In the genomic region with DNA sequence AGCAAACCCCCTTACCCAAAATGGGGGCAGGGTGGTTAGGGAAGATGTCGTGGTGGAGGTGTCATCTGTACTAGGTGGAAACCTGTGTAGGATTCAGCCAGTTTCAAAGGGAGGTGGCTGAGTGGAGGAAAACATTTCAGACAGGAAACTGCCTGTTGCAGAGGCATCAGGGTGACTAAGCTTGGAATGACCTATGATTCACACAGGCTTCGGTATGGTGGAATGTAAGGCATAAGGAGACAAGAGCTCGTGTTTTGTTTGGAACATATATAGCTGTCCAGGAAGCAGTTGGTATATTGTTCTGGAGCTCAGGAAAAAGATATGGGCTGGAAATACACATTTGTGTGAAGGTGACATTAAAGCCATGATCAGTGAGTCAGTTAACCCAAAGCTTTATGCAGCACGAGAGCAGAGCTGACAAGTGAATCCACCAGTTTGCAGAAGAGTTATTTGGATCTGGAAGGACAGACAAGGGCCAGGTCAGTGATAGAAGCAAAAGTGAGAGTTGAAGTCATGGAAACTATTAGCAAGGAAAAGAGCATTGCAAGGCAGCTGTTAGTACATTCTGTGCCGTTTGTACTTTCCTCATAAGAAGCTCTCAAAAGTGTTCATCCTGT, we compare ENCODE assay signal across 10 cellular contexts. TPM values are rescaled to one million over a fixed set of nuclear protein-coding genes. Genes with fewer than 3 reads are reported as not detected.
DNase-seq lines count a peak whose midpoint lies in the region; ATAC-seq and TF ChIP-seq lines count a peak whose summit lies in the region.
"Had no signal": no experiment of that assay in that cellular context is flagged by ENCODE, and none has a peak within 500 bp of the region (broad histone marks: within the 10 kb centered on the region; RNA-seq: fewer than 3 reads in every experiment).

No MANE protein-coding gene starts in this region.

- no peak overlapping the region for H3K4me2 ChIP-seq in hepatocyte

- intact Hi-C loops in activated naive CD4-positive, alpha-beta T cell treated with anti-CD3 and anti-CD28 coated beads for 36 hours (cut with micrococcal nuclease), result no loop called here
- intact Hi-C loops in activated T-helper 1 cell treated with anti-CD3 and anti-CD28 coated beads, Interleukin-12 subunit alpha, Interleukin-12 subunit beta, Interleukin-2, Interleukin-4 antibody, amounts not matched to agents 30 ng/mL and 10 ng/mL and 1 ng/mL, durations not matched to agents 14 hours and 24 hours and 36 hours (cut with micrococcal nuclease), result no loop called here

- no peak overlapping the region for H2AFZ ChIP-seq in hepatocyte

- no peak for TF ChIP-seq CTCF in hepatocyte (IDR thresholded peaks at IDR 0.05; ENCODE audit: poor library complexity)
- no peak for TF ChIP-seq CTCF in progenitor cell of endocrine pancreas (IDR thresholded peaks at IDR 0.05; ENCODE audit: unreplicated experiment)

- H3K79me2 ChIP-seq in hepatocyte, result no peaks in the 10 kb centered on the region

- no peaks in the 10 kb centered on the region for H3K9me3 ChIP-seq in hepatocyte (ENCODE audit: low read depth)

- H3K4me3 ChIP-seq in hepatocyte, result no peak overlapping the region

- peak overlapping the region; percentile 95 for H3K27ac ChIP-seq in hepatocyte

- peaks cover 8% of the 10 kb centered on the region for H3K4me1 ChIP-seq in hepatocyte (ENCODE audit: insufficient read depth)

- CTCF ChIA-PET in activated naive CD4-positive, alpha-beta T cell treated with anti-CD3 and anti-CD28 coated beads for 36 hours (lab: Charles Lee), result interaction anchor here (0.6 to 0.9 kb wide), 5 partner anchors 9 to 520 kb away, joined by 4 to 7 read pairs (median 4); a partner anchor contains a TSS

- no peaks in the 10 kb centered on the region for H3K9me2 ChIP-seq in hepatocyte (replicated peaks; ENCODE audit: insufficient read depth)

- H3K4me3 Mint-ChIP-seq in activated naive CD4-positive, alpha-beta T cell treated with anti-CD3 and anti-CD28 coated beads for 36 hours, result no peak overlapping the region
- H3K4me3 Mint-ChIP-seq in activated T-helper 1 cell treated with anti-CD3 and anti-CD28 coated beads, Interleukin-12 subunit alpha, Interleukin-12 subunit beta, Interleukin-2, Interleukin-4 antibody, amounts not matched to agents 30 ng/mL and 10 ng/mL and 1 ng/mL, durations not matched to agents 14 hours and 24 hours and 36 hours, result peak overlapping the region; percentile 45
- no peak overlapping the region for H3K4me3 Mint-ChIP-seq in progenitor cell of endocrine pancreas (ENCODE audit: low read depth)
- H3K4me3 Mint-ChIP-seq: dendritic cell treated with granulocyte-macrophage colony-stimulating factor and Interleukin-4, amounts not matched to agents 40 ng/mL and 50 ng/mL, for 4 days had no signal

- no peaks in the 10 kb centered on the region for H3K27me3 Mint-ChIP-seq in activated naive CD4-positive, alpha-beta T cell treated with anti-CD3 and anti-CD28 coated beads for 36 hours (ENCODE audit: low read depth)
- no peaks in the 10 kb centered on the region for H3K27me3 Mint-ChIP-seq in activated T-helper 1 cell treated with anti-CD3 and anti-CD28 coated beads, Interleukin-12 subunit alpha, Interleukin-12 subunit beta, Interleukin-2, Interleukin-4 antibody, amounts not matched to agents 30 ng/mL and 10 ng/mL and 1 ng/mL, durations not matched to agents 14 hours and 24 hours and 36 hours (ENCODE audit: insufficient read depth)
- H3K27me3 Mint-ChIP-seq in progenitor cell of endocrine pancreas, result no peaks in the 10 kb centered on the region
- H3K27me3 Mint-ChIP-seq: dendritic cell treated with granulocyte-macrophage colony-stimulating factor and Interleukin-4, amounts not matched to agents 40 ng/mL and 50 ng/mL, for 4 days had no signal

- no peaks in the 10 kb centered on the region for H3K9me3 Mint-ChIP-seq in activated naive CD4-positive, alpha-beta T cell treated with anti-CD3 and anti-CD28 coated beads for 36 hours
- no peaks in the 10 kb centered on the region for H3K9me3 Mint-ChIP-seq in activated T-helper 1 cell treated with anti-CD3 and anti-CD28 coated beads, Interleukin-12 subunit alpha, Interleukin-12 subunit beta, Interleukin-2, Interleukin-4 antibody, amounts not matched to agents 30 ng/mL and 10 ng/mL and 1 ng/mL, durations not matched to agents 14 hours and 24 hours and 36 hours
- no peaks in the 10 kb centered on the region for H3K9me3 Mint-ChIP-seq in progenitor cell of endocrine pancreas (ENCODE audit: low read depth)
- H3K9me3 Mint-ChIP-seq: dendritic cell treated with granulocyte-macrophage colony-stimulating factor and Interleukin-4, amounts not matched to agents 40 ng/mL and 50 ng/mL, for 4 days had no signal

- peak; percentile 13 for DNase-seq in activated naive CD4-positive, alpha-beta T cell treated with anti-CD3 and anti-CD28 coated beads for 36 hours
- no peak for DNase-seq in activated naive CD4-positive, alpha-beta T cell (lab: John Stamatoyannopoulos, UW)
- DNase-seq in activated T-helper 1 cell treated with anti-CD3 and anti-CD28 coated beads, Interleukin-12 subunit alpha, Interleukin-12 subunit beta, Interleukin-2, Interleukin-4 antibody, amounts not matched to agents 30 ng/mL and 10 ng/mL and 1 ng/mL, durations not matched to agents 14 hours and 24 hours and 36 hours (ENCODE audit: low spot score), result no peak
- DNase-seq in hepatocyte (ENCODE audit: low spot score), result peak; percentile 68
- DNase-seq in stromal cell of bone marrow (ENCODE audit: low read depth), result peak; percentile 85
- no peak for DNase-seq in progenitor cell of endocrine pancreas (ENCODE audit: low spot score, unreplicated experiment)
- DNase-seq: DND-41 had no signal

- peak overlapping the region; percentile 22 for H3K27ac Mint-ChIP-seq in activated naive CD4-positive, alpha-beta T cell treated with anti-CD3 and anti-CD28 coated beads for 36 hours
- peak overlapping the region; percentile 83 for H3K27ac Mint-ChIP-seq in activated T-helper 1 cell treated with anti-CD3 and anti-CD28 coated beads, Interleukin-12 subunit alpha, Interleukin-12 subunit beta, Interleukin-2, Interleukin-4 antibody, amounts not matched to agents 30 ng/mL and 10 ng/mL and 1 ng/mL, durations not matched to agents 14 hours and 24 hours and 36 hours
- no peak overlapping the region for H3K27ac Mint-ChIP-seq in progenitor cell of endocrine pancreas
- H3K27ac Mint-ChIP-seq: dendritic cell treated with granulocyte-macrophage colony-stimulating factor and Interleukin-4, amounts not matched to agents 40 ng/mL and 50 ng/mL, for 4 days had no signal

- H3K36me3 ChIP-seq in hepatocyte (replicated peaks; ENCODE audit: insufficient read depth, low read depth), result no peaks in the 10 kb centered on the region

- no peaks in the 10 kb centered on the region for H3K27me3 ChIP-seq in hepatocyte

- H4K20me1 ChIP-seq in hepatocyte (ENCODE audit: insufficient read depth, poor library complexity, severe bottlenecking), result no peaks in the 10 kb centered on the region

- 75% methylated on average over 5 of the region's 5 CpGs for WGBS in hepatocyte (ENCODE audit: low lambda C conversion rate, missing lambda C conversion rate)

- no peak for ATAC-seq in GM19035 (IDR thresholded peaks at IDR 0.05; ENCODE audit: unreplicated experiment)
- ATAC-seq in HG03432 (IDR thresholded peaks at IDR 0.05; ENCODE audit: unreplicated experiment), result no peak

- H3K36me3 Mint-ChIP-seq in activated naive CD4-positive, alpha-beta T cell treated with anti-CD3 and anti-CD28 coated beads for 36 hours (ENCODE audit: low read depth), result peaks cover 45% of the 10 kb centered on the region
- H3K36me3 Mint-ChIP-seq in activated T-helper 1 cell treated with anti-CD3 and anti-CD28 coated beads, Interleukin-12 subunit alpha, Interleukin-12 subunit beta, Interleukin-2, Interleukin-4 antibody, amounts not matched to agents 30 ng/mL and 10 ng/mL and 1 ng/mL, durations not matched to agents 14 hours and 24 hours and 36 hours (ENCODE audit: low read depth), result peaks cover 77% of the 10 kb centered on the region
- H3K36me3 Mint-ChIP-seq in progenitor cell of endocrine pancreas (ENCODE audit: insufficient read depth), result peaks cover 11% of the 10 kb centered on the region

- H3K4me1 Mint-ChIP-seq in activated naive CD4-positive, alpha-beta T cell treated with anti-CD3 and anti-CD28 coated beads for 36 hours (ENCODE audit: low read depth), result peaks cover 35% of the 10 kb centered on the region
- peaks cover 46% of the 10 kb centered on the region for H3K4me1 Mint-ChIP-seq in activated T-helper 1 cell treated with anti-CD3 and anti-CD28 coated beads, Interleukin-12 subunit alpha, Interleukin-12 subunit beta, Interleukin-2, Interleukin-4 antibody, amounts not matched to agents 30 ng/mL and 10 ng/mL and 1 ng/mL, durations not matched to agents 14 hours and 24 hours and 36 hours (ENCODE audit: low read depth)
- no peaks in the 10 kb centered on the region for H3K4me1 Mint-ChIP-seq in progenitor cell of endocrine pancreas (ENCODE audit: low read depth)

RNA-seq across cellular contexts. Expression of a gene that starts 12.2 kb away (rescaled TPM):
- total RNA-seq in activated naive CD4-positive, alpha-beta T cell treated with anti-CD3 and anti-CD28 coated beads for 36 hours, result 1 to 10 TPM; 4.1 to 4.6 TPM
- total RNA-seq in activated T-helper 1 cell treated with anti-CD3 and anti-CD28 coated beads, Interleukin-12 subunit alpha, Interleukin-12 subunit beta, Interleukin-2, Interleukin-4 antibody, amounts not matched to agents 30 ng/mL and 10 ng/mL and 1 ng/mL, durations not matched to agents 14 hours and 24 hours and 36 hours, result 17.7 and 18.3 TPM in 2 replicates
- total RNA-seq in hepatocyte (8.0 and 8.3 TPM in 2 replicates), progenitor cell of endocrine pancreas (7.4 and 7.8 TPM in 2 replicates)
- 3.2 and 5.2 TPM in 2 replicates for polyA plus RNA-seq in hepatocyte

RNA-seq across cellular contexts. Expression of a gene that starts 34.0 kb away (rescaled TPM):
- total RNA-seq in activated naive CD4-positive, alpha-beta T cell treated with anti-CD3 and anti-CD28 coated beads for 36 hours, result under 1 TPM; 0.48 to 0.64 TPM
- 0.16 and 0.17 TPM in 2 replicates for total RNA-seq in activated T-helper 1 cell treated with anti-CD3 and anti-CD28 coated beads, Interleukin-12 subunit alpha, Interleukin-12 subunit beta, Interleukin-2, Interleukin-4 antibody, amounts not matched to agents 30 ng/mL and 10 ng/mL and 1 ng/mL, durations not matched to agents 14 hours and 24 hours and 36 hours
- 34.2 and 35.3 TPM in 2 replicates for total RNA-seq in hepatocyte
- polyA plus RNA-seq in hepatocyte, result 21.3 and 31.0 TPM in 2 replicates
- 19.6 and 23.4 TPM in 2 replicates for total RNA-seq in progenitor cell of endocrine pancreas

RNA-seq across cellular contexts. Expression of a gene that starts 55.6 kb away (rescaled TPM):
- total RNA-seq in activated naive CD4-positive, alpha-beta T cell treated with anti-CD3 and anti-CD28 coated beads for 36 hours, result 1 to 10 TPM; 3.5 to 4.6 TPM
- 2.9 and 3.2 TPM in 2 replicates for total RNA-seq in activated T-helper 1 cell treated with anti-CD3 and anti-CD28 coated beads, Interleukin-12 subunit alpha, Interleukin-12 subunit beta, Interleukin-2, Interleukin-4 antibody, amounts not matched to agents 30 ng/mL and 10 ng/mL and 1 ng/mL, durations not matched to agents 14 hours and 24 hours and 36 hours
- total RNA-seq in hepatocyte, result 3.3 and 3.8 TPM in 2 replicates
- 2.2 and 2.7 TPM in 2 replicates for polyA plus RNA-seq in hepatocyte
- 2.5 and 3.1 TPM in 2 replicates for total RNA-seq in progenitor cell of endocrine pancreas

Comparison
In these comparisons a context has a peak if more than half of its experiments do, and no peak if none do; other contexts are left out.
1. DNase-seq: peak in activated naive CD4-positive, alpha-beta T cell treated with anti-CD3 and anti-CD28 coated beads for 36 hours (single experiment), hepatocyte (single experiment) and stromal cell of bone marrow (single experiment); none in activated naive CD4-positive, alpha-beta T cell (0 of 4), activated T-helper 1 cell treated with anti-CD3 and anti-CD28 coated beads, Interleukin-12 subunit alpha, Interleukin-12 subunit beta, Interleukin-2, Interleukin-4 antibody, amounts not matched to agents 30 ng/mL and 10 ng/mL and 1 ng/mL, durations not matched to agents 14 hours and 24 hours and 36 hours (single experiment) and progenitor cell of endocrine pancreas (single experiment).
2. RNA of a gene that starts 34.0 kb away (total RNA-seq): 34.2 to 35.3 TPM in hepatocyte and 19.6 to 23.4 TPM in progenitor cell of endocrine pancreas; 0.48 to 0.64 TPM in activated naive CD4-positive, alpha-beta T cell treated with anti-CD3 and anti-CD28 coated beads for 36 hours and 0.16 to 0.17 TPM in activated T-helper 1 cell treated with anti-CD3 and anti-CD28 coated beads, Interleukin-12 subunit alpha, Interleukin-12 subunit beta, Interleukin-2, Interleukin-4 antibody, amounts not matched to agents 30 ng/mL and 10 ng/mL and 1 ng/mL, durations not matched to agents 14 hours and 24 hours and 36 hours; every median in the first group is over 10 times any median in the second.